25 cellular contexts compared by ENCODE assay signal in the genomic region with DNA sequence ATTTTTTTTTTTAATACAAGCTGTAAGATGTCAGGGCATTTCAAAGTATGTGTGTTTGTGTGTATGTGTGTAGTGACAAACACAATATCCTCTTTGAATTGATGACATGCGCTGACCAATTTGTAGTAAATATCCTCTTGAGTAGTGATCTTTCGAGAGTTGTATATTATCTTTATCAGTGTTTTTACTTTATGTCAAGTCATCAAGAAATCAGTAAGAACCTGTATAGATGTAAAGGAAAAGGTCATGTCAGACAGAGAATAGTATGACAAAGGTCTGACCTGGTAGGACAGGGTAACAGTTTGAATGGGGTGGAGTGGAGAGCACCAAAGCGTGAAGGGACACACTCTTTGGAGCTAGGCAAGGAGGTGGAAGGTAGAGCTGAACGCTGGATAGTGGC.
"Had no signal": no experiment of that assay in that cellular context is flagged by ENCODE, and none has a peak within 500 bp of the region (broad histone marks: within the 10 kb centered on the region; RNA-seq: fewer than 3 reads in every experiment).

No MANE protein-coding gene starts in this region.

- H3K27me3 Mint-ChIP-seq: dendritic cell treated with granulocyte-macrophage colony-stimulating factor and Interleukin-4, amounts not matched to agents 40 ng/mL and 50 ng/mL, for 4 days; effector memory CD8-positive, alpha-beta T cell had no signal

- H3K36me3 Mint-ChIP-seq: mesothelial cell of epicardium had no signal

- H3K9me3 ChIP-seq: colonic mucosa, esophagus squamous epithelium, gastrocnemius medialis, lower lobe of right lung, mucosa of descending colon had no signal

- H3K4me3 ChIP-seq: colonic mucosa, esophagus squamous epithelium, gastrocnemius medialis, heart right ventricle, left lung, lower lobe of right lung, mucosa of descending colon had no signal

- H3K4me3 Mint-ChIP-seq: dendritic cell treated with granulocyte-macrophage colony-stimulating factor and Interleukin-4, amounts not matched to agents 40 ng/mL and 50 ng/mL, for 4 days; effector memory CD8-positive, alpha-beta T cell; endodermal cell; mesothelial cell of epicardium had no signal

- H3K4me1 ChIP-seq: colonic mucosa, esophagus squamous epithelium, gastrocnemius medialis, heart right ventricle, left lung, lower lobe of right lung had no signal

- FAIRE-seq: keratinocyte had no signal

- H3K27me3 ChIP-seq: colonic mucosa, esophagus squamous epithelium, gastrocnemius medialis, heart right ventricle, left lung had no signal

- ATAC-seq: effector memory CD8-positive, alpha-beta T cell; esophagus mucosa; gastrocnemius medialis; heart right ventricle; left cardiac atrium; left lung; left ventricle myocardium superior; lower lobe of right lung; mucosa of descending colon had no signal

- DNase-seq: colonic mucosa; cortex of kidney; effector CD8-positive, alpha-beta T cell; effector memory CD8-positive, alpha-beta T cell; endodermal cell; erythroblast; esophagus squamous epithelium; foreskin fibroblast; foreskin melanocyte; gastrocnemius medialis; glutamatergic neuron; head of caudate nucleus; heart right ventricle; hippocampal formation; left cardiac atrium; left lung; left ventricle myocardium superior; lower lobe of right lung; mesenchymal stem cell; mucosa of descending colon had no signal

- H3K27ac Mint-ChIP-seq: dendritic cell treated with granulocyte-macrophage colony-stimulating factor and Interleukin-4, amounts not matched to agents 40 ng/mL and 50 ng/mL, for 4 days; effector memory CD8-positive, alpha-beta T cell; endodermal cell; mesothelial cell of epicardium had no signal

- H3K27ac ChIP-seq: colonic mucosa, epithelial cell of prostate, esophagus squamous epithelium, gastrocnemius medialis, heart right ventricle, left lung, lower lobe of right lung had no signal

- H3K36me3 ChIP-seq: colonic mucosa, esophagus squamous epithelium, gastrocnemius medialis, heart right ventricle, left lung, lower lobe of right lung had no signal
